Comparison of ENCODE assay signal across 31 cellular contexts in the genomic region with DNA sequence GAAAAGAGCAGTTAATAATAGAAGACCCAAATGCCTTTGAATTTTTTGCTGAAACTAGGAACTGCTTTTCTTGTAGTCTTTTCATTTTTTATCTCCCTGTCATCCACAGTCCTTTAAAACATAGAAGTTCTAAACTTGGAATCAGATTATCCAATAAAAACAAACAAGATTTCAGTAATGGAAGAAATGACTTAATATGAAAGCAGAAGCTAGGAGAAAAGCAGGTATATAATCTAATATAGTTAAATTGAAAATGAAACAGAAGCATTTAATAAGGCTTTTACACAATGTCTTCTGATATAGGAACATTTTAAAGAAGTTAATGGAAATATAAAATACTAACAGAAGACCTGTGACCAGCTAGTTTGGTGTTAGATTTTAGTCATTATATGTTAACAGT. TPM values are rescaled to one million over a fixed set of nuclear protein-coding genes. Genes with fewer than 3 reads are reported as not detected.
A peak's percentile ranks its signal among the peaks of the same experiment; 100 is the strongest.
DNase-seq lines count a peak whose midpoint lies in the region; ATAC-seq and TF ChIP-seq lines count a peak whose summit lies in the region.
"Had no signal": no experiment of that assay in that cellular context is flagged by ENCODE, and none has a peak within 500 bp of the region (broad histone marks: within the 10 kb centered on the region; RNA-seq: fewer than 3 reads in every experiment).

No MANE protein-coding gene starts in this region.

- no peak overlapping the region for H3K4me3 Mint-ChIP-seq in activated B cell treated with CpG ODN at 0.5 μM for 24 hours
- no peak overlapping the region for H3K4me3 Mint-ChIP-seq in natural killer cell
- H3K4me3 Mint-ChIP-seq: activated CD4-positive, alpha-beta T cell treated with anti-CD3 and anti-CD28 coated beads, Interleukin-2, amount 10 ng/mL, durations not matched to agents 24 days and 14 days; activated T-cell treated with anti-CD3 and anti-CD28 coated beads, Interleukin-2, amount 50 U/mL, for 4 hours; nephron; stimulated activated memory B cell treated with anti-CD40 and anti-IgM and Interleukin-4, amounts not matched to agents 10 μg/mL and 1 μg/mL and 100 μg/mL, for 72 hours had no signal

- H3K36me3 Mint-ChIP-seq in activated B cell treated with CpG ODN at 0.5 μM for 24 hours (ENCODE audit: low read depth) (peaks cover 2% of the 10 kb centered on the region), natural killer cell (no peaks in the 10 kb centered on the region)
- H3K36me3 Mint-ChIP-seq: stimulated activated memory B cell treated with anti-CD40 and anti-IgM and Interleukin-4, amounts not matched to agents 10 μg/mL and 1 μg/mL and 100 μg/mL, for 72 hours had no signal

- POLR2A ChIA-PET in activated B cell treated with CpG ODN at 0.5 μM for 24 hours (lab: Charles Lee) = interaction anchor here (1.6 kb wide), 1 partner anchor 13 kb away, joined by 3 read pairs; no protein-coding TSS in a partner anchor

- H2AFZ ChIP-seq in Karpas-422 (ENCODE audit: low read length) = no peak overlapping the region

- no peak overlapping the region for H3K9ac ChIP-seq in Karpas-422 (ENCODE audit: low read length)

- peaks cover 100% of the 10 kb centered on the region for H3K79me2 ChIP-seq in Karpas-422 (ENCODE audit: low read length)

- H3K27ac Mint-ChIP-seq in activated B cell treated with CpG ODN at 0.5 μM for 24 hours = peak overlapping the region; percentile 12
- H3K27ac Mint-ChIP-seq in natural killer cell = peak overlapping the region; percentile 61 to 78
- H3K27ac Mint-ChIP-seq: activated CD4-positive, alpha-beta T cell treated with anti-CD3 and anti-CD28 coated beads, Interleukin-2, amount 10 ng/mL, durations not matched to agents 24 days and 14 days; stimulated activated memory B cell treated with anti-CD40 and anti-IgM and Interleukin-4, amounts not matched to agents 10 μg/mL and 1 μg/mL and 100 μg/mL, for 72 hours had no signal

- H4K20me1 ChIP-seq in Karpas-422 (ENCODE audit: insufficient read depth, low read depth, low read length) = no peaks in the 10 kb centered on the region

- peaks cover 53% of the 10 kb centered on the region for H3K4me1 Mint-ChIP-seq in activated B cell treated with CpG ODN at 0.5 μM for 24 hours
- H3K4me1 Mint-ChIP-seq in natural killer cell = peaks cover 45 to 50% of the 10 kb centered on the region in 2 donors

- intact Hi-C loops in left ventricle myocardium inferior (cut with micrococcal nuclease) = no loop called here
- intact Hi-C loops in heart right ventricle (cut with DNase I) = no loop called here
- intact Hi-C loops in activated B cell treated with CpG ODN at 0.5 μM for 24 hours (cut with micrococcal nuclease) = loop anchor here (2.0 kb wide), 1 partner anchor 14 kb away; no protein-coding TSS in a partner anchor
- intact Hi-C loops in natural killer cell (cut with micrococcal nuclease) = no loop called here

- no peaks in the 10 kb centered on the region for H3K9me2 ChIP-seq in Karpas-422 (replicated peaks; ENCODE audit: insufficient read depth, low read length)

- no peak overlapping the region for H3K4me2 ChIP-seq in Karpas-422 (ENCODE audit: low read depth, low read length, poor library complexity, severe bottlenecking)

- H3K9me3 ChIP-seq in left ventricle myocardium inferior (replicated peaks) (no peaks in the 10 kb centered on the region), heart right ventricle (no peaks in the 10 kb centered on the region), Karpas-422 (ENCODE audit: low read length) (no peaks in the 10 kb centered on the region)
- H3K9me3 ChIP-seq: adrenal gland, BE2C, body of pancreas, gastrocnemius medialis, lower lobe of right lung, mucosa of descending colon, suprapubic skin, uterus had no signal

- H3K9me3 Mint-ChIP-seq in activated B cell treated with CpG ODN at 0.5 μM for 24 hours (no peaks in the 10 kb centered on the region), natural killer cell (no peaks in the 10 kb centered on the region)
- H3K9me3 Mint-ChIP-seq: activated CD4-positive, alpha-beta T cell treated with anti-CD3 and anti-CD28 coated beads, Interleukin-2, amount 10 ng/mL, durations not matched to agents 24 days and 14 days; activated T-cell treated with anti-CD3 and anti-CD28 coated beads, Interleukin-2, amount 50 U/mL, for 4 hours; nephron; stimulated activated memory B cell treated with anti-CD40 and anti-IgM and Interleukin-4, amounts not matched to agents 10 μg/mL and 1 μg/mL and 100 μg/mL, for 72 hours had no signal

- peaks cover 67% of the 10 kb centered on the region for H3K4me1 ChIP-seq in left ventricle myocardium inferior
- H3K4me1 ChIP-seq in heart right ventricle = peaks cover 0 to 64% (median 37%) of the 10 kb centered on the region in 9 donors
- H3K4me1 ChIP-seq in Karpas-422 (ENCODE audit: low read length) = peaks cover 17% of the 10 kb centered on the region
- H3K4me1 ChIP-seq: BE2C had no signal

- no peak overlapping the region for H3K4me3 ChIP-seq in left ventricle myocardium inferior
- H3K4me3 ChIP-seq in heart right ventricle = no peak overlapping the region
- H3K4me3 ChIP-seq in Karpas-422 (ENCODE audit: low read length) = no peak overlapping the region
- H3K4me3 ChIP-seq: adrenal gland, body of pancreas, dorsolateral prefrontal cortex, gastrocnemius medialis, lower lobe of right lung, mucosa of descending colon, suprapubic skin, uterus had no signal

- DNase-seq in left ventricle myocardium inferior (no peak), heart right ventricle (no peak), activated B cell treated with CpG ODN at 0.5 μM for 24 hours (no peak), natural killer cell (no peak), GOT3 (lab: John Stamatoyannopoulos, UW) (no peak), Karpas-422 (no peak), foreskin melanocyte (no peak)
- DNase-seq: activated CD4-positive, alpha-beta T cell treated with anti-CD3 and anti-CD28 coated beads, Interleukin-2, amount 10 ng/mL, durations not matched to agents 24 days and 14 days; activated T-cell treated with anti-CD3 and anti-CD28 coated beads, Interleukin-2, amount 50 U/mL, for 4 hours; adrenal gland; body of pancreas; DMS53; dorsolateral prefrontal cortex; gastrocnemius medialis; HCEC 1CT; hippocampal formation; lower lobe of right lung; mucosa of descending colon; MV-4-11; NCI-H1436; NCI-H2081; NCI-H526; PC-3; stimulated activated CD4-positive, alpha-beta T cell treated with anti-CD3 and anti-CD28 coated beads, Interleukin-15, amount 100 ng/mL, for 24 hours; uterus had no signal

- ATAC-seq in heart right ventricle (no peak), activated B cell treated with CpG ODN at 0.5 μM for 24 hours (ENCODE audit: low read depth) (no peak), natural killer cell (no peak), esophagus mucosa (no peak)
- ATAC-seq: activated T-cell treated with anti-CD3 and anti-CD28 coated beads, Interleukin-2, amount 50 U/mL, for 4 hours; body of pancreas; gastrocnemius medialis; lower lobe of right lung; mucosa of descending colon; PC-3; stimulated activated memory B cell treated with anti-CD40 and anti-IgM and Interleukin-4, amounts not matched to agents 10 μg/mL and 1 μg/mL and 100 μg/mL, for 72 hours had no signal

- no peak for TF ChIP-seq CTCF in left ventricle myocardium inferior (IDR thresholded peaks at IDR 0.05; ENCODE audit: borderline replicate concordance)
- TF ChIP-seq CTCF in heart right ventricle (IDR thresholded peaks at IDR 0.05) = no peak
- no peak for TF ChIP-seq CTCF in activated B cell treated with CpG ODN at 0.5 μM for 24 hours (IDR thresholded peaks at IDR 0.05)
- TF ChIP-seq CTCF in natural killer cell (IDR thresholded peaks at IDR 0.05) = no peak

- H3K27me3 ChIP-seq in left ventricle myocardium inferior (ENCODE audit: low read depth) (no peaks in the 10 kb centered on the region), heart right ventricle (no peaks in the 10 kb centered on the region), Karpas-422 (ENCODE audit: low read length) (no peaks in the 10 kb centered on the region)
- H3K27me3 ChIP-seq: adrenal gland, BE2C, body of pancreas, dorsolateral prefrontal cortex, gastrocnemius medialis, suprapubic skin, uterus had no signal

- CTCF ChIA-PET in activated B cell treated with CpG ODN at 0.5 μM for 24 hours (lab: Charles Lee) = no interaction called here

- H3K27me3 Mint-ChIP-seq in activated B cell treated with CpG ODN at 0.5 μM for 24 hours (no peaks in the 10 kb centered on the region), natural killer cell (ENCODE audit: low read depth in 2 of 2) (no peaks in the 10 kb centered on the region)
- H3K27me3 Mint-ChIP-seq: activated CD4-positive, alpha-beta T cell treated with anti-CD3 and anti-CD28 coated beads, Interleukin-2, amount 10 ng/mL, durations not matched to agents 24 days and 14 days; stimulated activated memory B cell treated with anti-CD40 and anti-IgM and Interleukin-4, amounts not matched to agents 10 μg/mL and 1 μg/mL and 100 μg/mL, for 72 hours had no signal

- H3K27ac ChIP-seq in left ventricle myocardium inferior (replicated peaks) (peak overlapping the region; percentile 0), heart right ventricle (peak overlapping the region in 3 of 10 donors; percentile 3 to 32 (median 17)), Karpas-422 (ENCODE audit: low read length) (no peak overlapping the region)
- H3K27ac ChIP-seq: body of pancreas, gastrocnemius medialis, lower lobe of right lung, suprapubic skin, VCaP had no signal

- no peaks in the 10 kb centered on the region for H3K36me3 ChIP-seq in left ventricle myocardium inferior
- no peaks in the 10 kb centered on the region for H3K36me3 ChIP-seq in heart right ventricle
- no peaks in the 10 kb centered on the region for H3K36me3 ChIP-seq in Karpas-422 (ENCODE audit: insufficient read depth, low read length)
- H3K36me3 ChIP-seq: adrenal gland, BE2C, gastrocnemius medialis, lower lobe of right lung, suprapubic skin, uterus had no signal

RNA-seq across cellular contexts. Expression of gene PPP1R12A, which starts 26.5 kb away (rescaled TPM):
- total RNA-seq in left ventricle myocardium inferior (42.8 TPM), heart right ventricle (10 to 100 TPM; 46.3 to 73.5 (median 60.5) TPM), activated B cell treated with CpG ODN at 0.5 μM for 24 hours (72.9 and 90.4 TPM in 2 replicates), natural killer cell (100 to 1,000 TPM; 145 to 192 (median 185) TPM), esophagus mucosa (42.3 TPM)
- polyA plus RNA-seq in heart right ventricle = 10 to 100 TPM; 11.5 to 43.7 TPM
- total RNA-seq in Karpas-422 (2014; rRNA removed; shearing (Covaris generic); ENCODE audit: low replicate concordance) = 84.9 and 95.1 TPM in 2 replicates
